Comparison of ENCODE assay signal across 19 cellular contexts in the genomic region with DNA sequence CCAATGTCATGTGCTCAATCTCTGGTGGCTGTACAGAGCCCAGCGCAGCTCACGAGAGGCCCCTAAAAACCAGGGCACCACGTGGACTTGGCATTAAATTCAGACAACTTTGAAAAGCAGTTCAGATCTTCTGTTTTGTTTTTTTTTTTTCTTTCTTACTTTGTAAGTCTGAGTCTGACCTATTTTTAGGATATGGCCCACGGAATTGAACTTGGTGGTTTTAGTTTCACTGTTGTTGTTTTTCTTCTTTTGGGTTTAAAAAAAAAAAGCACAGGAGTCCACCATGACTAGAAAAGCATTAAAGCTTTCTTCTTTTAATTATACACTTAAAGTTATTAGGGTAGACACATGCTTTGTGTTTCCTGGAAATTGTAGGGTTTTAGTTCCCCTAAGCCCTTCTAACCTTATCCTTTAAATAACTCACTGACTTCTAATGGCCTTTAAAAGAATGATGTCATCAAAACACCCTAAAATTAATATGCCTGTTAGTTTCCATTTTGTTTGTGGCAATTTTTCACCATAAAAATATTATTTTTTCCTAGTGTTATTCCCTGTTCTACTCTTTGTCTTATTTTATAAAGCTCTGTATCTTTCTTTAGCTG. TPM values are rescaled to one million over a fixed set of nuclear protein-coding genes. Genes with fewer than 3 reads are reported as not detected.
DNase-seq lines count a peak whose midpoint lies in the region; ATAC-seq and TF ChIP-seq lines count a peak whose summit lies in the region.
"Had no signal": no experiment of that assay in that cellular context is flagged by ENCODE, and none has a peak within 500 bp of the region (broad histone marks: within the 10 kb centered on the region; RNA-seq: fewer than 3 reads in every experiment).

No MANE protein-coding gene starts in this region.

- peaks cover 15% of the 10 kb centered on the region for H3K4me1 Mint-ChIP-seq in stimulated activated memory B cell treated with anti-CD40 and anti-IgM and Interleukin-4, amounts not matched to agents 10 μg/mL and 1 μg/mL and 100 μg/mL, for 72 hours
- peaks cover 0 to 1% (median 0%) of the 10 kb centered on the region in 7 donors for H3K4me1 Mint-ChIP-seq in naive thymus-derived CD4-positive, alpha-beta T cell
- H3K4me1 Mint-ChIP-seq: activated CD8-positive, alpha-beta memory T cell treated with anti-CD3 and anti-CD28 coated beads, Interleukin-2, amount 10 ng/mL, durations not matched to agents 7 days and 5 days; T-cell had no signal

- H3K9me3 ChIP-seq in esophagus squamous epithelium: peaks cover 6 to 18% (median 8%) of the 10 kb centered on the region in 3 donors
- no peaks in the 10 kb centered on the region for H3K9me3 ChIP-seq in naive thymus-derived CD4-positive, alpha-beta T cell (ENCODE audit: control insufficient read depth in 2 of 3, low read length in 3 of 3)

- no peaks in the 10 kb centered on the region for H4K20me1 ChIP-seq in KMS-11 (ENCODE audit: insufficient read depth)

- intact Hi-C loops in esophagus squamous epithelium (cut with DNase I): no loop called here
- intact Hi-C loops in naive thymus-derived CD4-positive, alpha-beta T cell (cut with micrococcal nuclease): no loop called here

- ATAC-seq in GM19328 (IDR thresholded peaks at IDR 0.05; ENCODE audit: unreplicated experiment): peak; percentile 49
- peak; percentile 75 for ATAC-seq in stimulated activated memory B cell treated with anti-CD40 and anti-IgM and Interleukin-4, amounts not matched to agents 10 μg/mL and 1 μg/mL and 100 μg/mL, for 72 hours
- ATAC-seq in naive thymus-derived CD4-positive, alpha-beta T cell: no peak
- ATAC-seq: activated CD8-positive, alpha-beta memory T cell treated with anti-CD3 and anti-CD28 coated beads, Interleukin-2, amount 10 ng/mL, durations not matched to agents 7 days and 5 days; T-cell had no signal

- H3K27me3 Mint-ChIP-seq in stimulated activated memory B cell treated with anti-CD40 and anti-IgM and Interleukin-4, amounts not matched to agents 10 μg/mL and 1 μg/mL and 100 μg/mL, for 72 hours: no peaks in the 10 kb centered on the region
- peaks cover 0 to 13% (median 5%) of the 10 kb centered on the region in 5 donors for H3K27me3 Mint-ChIP-seq in naive thymus-derived CD4-positive, alpha-beta T cell
- H3K27me3 Mint-ChIP-seq: activated CD8-positive, alpha-beta memory T cell treated with anti-CD3 and anti-CD28 coated beads, Interleukin-2, amount 10 ng/mL, durations not matched to agents 7 days and 5 days; dendritic cell treated with granulocyte-macrophage colony-stimulating factor and Interleukin-4, amounts not matched to agents 40 ng/mL and 50 ng/mL, for 4 days had no signal

- CTCF ChIA-PET in naive thymus-derived CD4-positive, alpha-beta T cell (lab: Charles Lee): interaction anchor here (0.6 kb wide), 1 partner anchor 505 kb away, joined by 4 read pairs; no protein-coding TSS in a partner anchor

- peaks cover 20% of the 10 kb centered on the region for H3K4me1 ChIP-seq in KMS-11 (ENCODE audit: low read depth, poor library complexity, severe bottlenecking)
- peaks cover 0 to 6% (median 0%) of the 10 kb centered on the region in 3 donors for H3K4me1 ChIP-seq in esophagus squamous epithelium
- no peaks in the 10 kb centered on the region for H3K4me1 ChIP-seq in naive thymus-derived CD4-positive, alpha-beta T cell (ENCODE audit: control insufficient read depth in 2 of 2, insufficient read depth in 2 of 2, low read length in 2 of 2)
- H3K4me1 ChIP-seq: parathyroid adenoma had no signal

- H3K36me3 ChIP-seq in KMS-11 (ENCODE audit: insufficient read depth) (no peaks in the 10 kb centered on the region), esophagus squamous epithelium (no peaks in the 10 kb centered on the region)
- no peaks in the 10 kb centered on the region for H3K36me3 ChIP-seq in naive thymus-derived CD4-positive, alpha-beta T cell (ENCODE audit: control insufficient read depth in 2 of 3, insufficient read depth in 3 of 3, low read length in 3 of 3)

- POLR2A ChIA-PET in naive thymus-derived CD4-positive, alpha-beta T cell (lab: Charles Lee): no interaction called here

- H3K4me2 ChIP-seq in KMS-11: peak overlapping the region; percentile 43

- H3K9me3 Mint-ChIP-seq in stimulated activated memory B cell treated with anti-CD40 and anti-IgM and Interleukin-4, amounts not matched to agents 10 μg/mL and 1 μg/mL and 100 μg/mL, for 72 hours: peaks cover 6% of the 10 kb centered on the region
- peaks cover 0 to 8% (median 4%) of the 10 kb centered on the region in 11 donors for H3K9me3 Mint-ChIP-seq in naive thymus-derived CD4-positive, alpha-beta T cell

- H3K27me3 ChIP-seq in KMS-11 (ENCODE audit: insufficient read depth, low read depth): no peaks in the 10 kb centered on the region
- no peaks in the 10 kb centered on the region for H3K27me3 ChIP-seq in esophagus squamous epithelium
- H3K27me3 ChIP-seq in naive thymus-derived CD4-positive, alpha-beta T cell (ENCODE audit: control insufficient read depth in 2 of 2, insufficient read depth in 2 of 2, low read length in 2 of 2): no peaks in the 10 kb centered on the region

- H3K4me3 ChIP-seq in KMS-11 (IDR thresholded peaks at IDR 0.05; ENCODE audit: insufficient read depth, low read depth, low read length) (no peak overlapping the region), esophagus squamous epithelium (no peak overlapping the region)
- H3K4me3 ChIP-seq in naive thymus-derived CD4-positive, alpha-beta T cell (ENCODE audit: low read length): no peak overlapping the region

- no peaks in the 10 kb centered on the region for H3K36me3 Mint-ChIP-seq in stimulated activated memory B cell treated with anti-CD40 and anti-IgM and Interleukin-4, amounts not matched to agents 10 μg/mL and 1 μg/mL and 100 μg/mL, for 72 hours
- H3K36me3 Mint-ChIP-seq in naive thymus-derived CD4-positive, alpha-beta T cell: peaks cover 0 to 2% (median 0%) of the 10 kb centered on the region in 5 donors
- H3K36me3 Mint-ChIP-seq: activated CD8-positive, alpha-beta memory T cell treated with anti-CD3 and anti-CD28 coated beads, Interleukin-2, amount 10 ng/mL, durations not matched to agents 7 days and 5 days; T-cell had no signal

- peak overlapping the region; percentile 55 for H3K27ac ChIP-seq in KMS-11
- H3K27ac ChIP-seq in esophagus squamous epithelium: peak overlapping the region in 3 of 4 donors; percentile 14 to 56 (median 30)
- H3K27ac ChIP-seq in naive thymus-derived CD4-positive, alpha-beta T cell (ENCODE audit: low read depth, low read length): no peak overlapping the region
- H3K27ac ChIP-seq: parathyroid adenoma, VCaP had no signal

- H3K27ac Mint-ChIP-seq in stimulated activated memory B cell treated with anti-CD40 and anti-IgM and Interleukin-4, amounts not matched to agents 10 μg/mL and 1 μg/mL and 100 μg/mL, for 72 hours: peak overlapping the region; percentile 33
- H3K27ac Mint-ChIP-seq in naive thymus-derived CD4-positive, alpha-beta T cell: no peak overlapping the region
- H3K27ac Mint-ChIP-seq: activated CD8-positive, alpha-beta memory T cell treated with anti-CD3 and anti-CD28 coated beads, Interleukin-2, amount 10 ng/mL, durations not matched to agents 7 days and 5 days; dendritic cell treated with granulocyte-macrophage colony-stimulating factor and Interleukin-4, amounts not matched to agents 40 ng/mL and 50 ng/mL, for 4 days; T-cell had no signal

- TF ChIP-seq CTCF in KMS-11 (conservative IDR thresholded peaks at IDR 0.05; ENCODE audit: low read depth, low read length) (no peak), esophagus squamous epithelium (IDR thresholded peaks at IDR 0.05) (no peak)

- H3K9ac ChIP-seq in KMS-11: peak overlapping the region; percentile 27; the same call in 1 of the 2 replicates
- H3K9ac ChIP-seq: parathyroid adenoma had no signal

- H3K79me2 ChIP-seq in KMS-11 (ENCODE audit: insufficient read depth, low read depth): no peaks in the 10 kb centered on the region
- H3K79me2 ChIP-seq: parathyroid adenoma had no signal

- H2AFZ ChIP-seq in KMS-11 (ENCODE audit: low read depth): peak overlapping the region; percentile 30; the same call in 1 of the 2 replicates
- H2AFZ ChIP-seq: parathyroid adenoma had no signal

- no peak for TF ChIP-seq POLR2A in esophagus squamous epithelium (IDR thresholded peaks at IDR 0.05)

- 55 to 64% methylated on average over 4 of the region's 4 CpGs for WGBS in esophagus squamous epithelium, 2 donors

- DNase-seq in esophagus squamous epithelium (lab: John Stamatoyannopoulos, UW): no peak
- no peak for DNase-seq in NCI-H2081 treated with DMSO at 0.1 percent for 48 hours (lab: John Stamatoyannopoulos, UW)
- DNase-seq in occipital lobe (lab: John Stamatoyannopoulos, UW): no peak
- DNase-seq in naive thymus-derived CD4-positive, alpha-beta T cell: no peak
- no peak for DNase-seq in activated CD4-positive, alpha-beta T cell treated with anti-CD3 and anti-CD28 coated beads, Interleukin-2, amount 50 U/mL, for 48 hours
- DNase-seq: activated CD8-positive, alpha-beta memory T cell treated with anti-CD3 and anti-CD28 coated beads, Interleukin-2, amount 10 ng/mL, durations not matched to agents 7 days and 5 days; activated effector memory CD4-positive, alpha-beta T cell treated with anti-CD3 and anti-CD28 coated beads, Interleukin-2, amount 50 U/mL, for 16 hours; AML-193; DMS153; kidney glomerular epithelial cell; NCI-H1092 treated with DMSO at 0.1 percent for 48 hours; substantia nigra; T-cell had no signal

- H3K4me3 Mint-ChIP-seq in stimulated activated memory B cell treated with anti-CD40 and anti-IgM and Interleukin-4, amounts not matched to agents 10 μg/mL and 1 μg/mL and 100 μg/mL, for 72 hours: no peak overlapping the region
- no peak overlapping the region for H3K4me3 Mint-ChIP-seq in naive thymus-derived CD4-positive, alpha-beta T cell
- H3K4me3 Mint-ChIP-seq: activated CD8-positive, alpha-beta memory T cell treated with anti-CD3 and anti-CD28 coated beads, Interleukin-2, amount 10 ng/mL, durations not matched to agents 7 days and 5 days; dendritic cell treated with granulocyte-macrophage colony-stimulating factor and Interleukin-4, amounts not matched to agents 40 ng/mL and 50 ng/mL, for 4 days; T-cell had no signal

RNA-seq across cellular contexts. Expression of a gene that starts 48.5 kb away (rescaled TPM):
- total RNA-seq in esophagus squamous epithelium (100 to 1,000 TPM in 1 of 4 donors, 10 to 100 TPM in 2, 1 to 10 TPM in 1; 8.9 to 110 (median 25.9) TPM), occipital lobe (6.9 TPM)
- not detected for total RNA-seq in naive thymus-derived CD4-positive, alpha-beta T cell
- not detected for polyA plus RNA-seq in naive thymus-derived CD4-positive, alpha-beta T cell
- total RNA-seq: activated CD8-positive, alpha-beta memory T cell treated with anti-CD3 and anti-CD28 coated beads, Interleukin-2, amount 10 ng/mL, durations not matched to agents 7 days and 5 days had no signal
